1 cellular context compared by ENCODE assay signal in genomic region chr5:15621094-15621493, GRCh38.
TF ChIP-seq lines count a peak whose summit lies in the region.

No MANE protein-coding gene starts in this region.

TF ChIP-seq in IMR-90, 13 proteins besides CTCF, POLR2A, EP300 and RAD21 (continued from another document):
- TF ChIP-seq ELK1 (IDR thresholded peaks at IDR 0.05; ENCODE audit: borderline replicate concordance, low read depth, low read length) (no peak), BHLHE40 (IDR thresholded peaks at IDR 0.05; ENCODE audit: low read depth, low read length) (no peak), NFE2L2 (IDR thresholded peaks at IDR 0.05; ENCODE audit: low read depth, low read length) (no peak), MAZ (IDR thresholded peaks at IDR 0.05; ENCODE audit: borderline replicate concordance, low read depth, low read length) (no peak), MXI1 (IDR thresholded peaks at IDR 0.05; ENCODE audit: borderline replicate concordance, low read depth, low read length) (no peak), CHD1 (IDR thresholded peaks at IDR 0.05; ENCODE audit: low read depth, low read length) (no peak), CEBPB (IDR thresholded peaks at IDR 0.05; ENCODE audit: low read depth, low read length) (no peak), MAFK (IDR thresholded peaks at IDR 0.05; ENCODE audit: low read depth, low read length) (no peak), SMC3 (IDR thresholded peaks at IDR 0.05; ENCODE audit: low read depth, low read length) (no peak), RFX5 (IDR thresholded peaks at IDR 0.05; ENCODE audit: low read depth, low read length) (no peak), FOS (IDR thresholded peaks at IDR 0.05; ENCODE audit: low read depth, low read length) (no peak)
